In genomic region chr2:30447149-30448045, GRCh38 we compare ENCODE assay signal across 8 cellular contexts. TPM values are rescaled to one million over a fixed set of nuclear protein-coding genes. Genes with fewer than 3 reads are reported as not detected.
DNase-seq lines count a peak whose midpoint lies in the region; ATAC-seq and TF ChIP-seq lines count a peak whose summit lies in the region.

Gene LCLAT1, plus strand, starts transcription at chr2:30447246. Its CDS starts 78,345 bp downstream, at chr2:30525591.

- H3K27me3 Mint-ChIP-seq in activated T-helper 2 cell treated with anti-CD3 and anti-CD28 coated beads, Interferon-gamma antibody, Interleukin-2, Interleukin-4, amounts not matched to agents 10 μg/mL and 5 μg/mL and 100 μg/mL, durations not matched to agents 14 hours and 24 hours and 36 hours (ENCODE audit: low read depth), result no peaks in the 10 kb centered on the region
- peaks cover 2% of the 10 kb centered on the region for H3K27me3 Mint-ChIP-seq in neural progenitor cell (ENCODE audit: insufficient read depth, low read depth)

- H3K9me3 Mint-ChIP-seq in activated T-helper 2 cell treated with anti-CD3 and anti-CD28 coated beads, Interferon-gamma antibody, Interleukin-2, Interleukin-4, amounts not matched to agents 10 μg/mL and 5 μg/mL and 100 μg/mL, durations not matched to agents 14 hours and 24 hours and 36 hours, result no peaks in the 10 kb centered on the region
- no peaks in the 10 kb centered on the region for H3K9me3 Mint-ChIP-seq in neural progenitor cell

- H3K4me1 Mint-ChIP-seq in activated T-helper 2 cell treated with anti-CD3 and anti-CD28 coated beads, Interferon-gamma antibody, Interleukin-2, Interleukin-4, amounts not matched to agents 10 μg/mL and 5 μg/mL and 100 μg/mL, durations not matched to agents 14 hours and 24 hours and 36 hours (ENCODE audit: low read depth), result peaks cover 21% of the 10 kb centered on the region
- peaks cover 20% of the 10 kb centered on the region for H3K4me1 Mint-ChIP-seq in neural progenitor cell

- peak; percentile 96 for ATAC-seq in GM21447 (IDR thresholded peaks at IDR 0.05; ENCODE audit: unreplicated experiment)

- H3K27ac ChIP-seq in HUES6 (ENCODE audit: low read depth, low read length) (peak within 1 kb of the TSS; percentile 75), RWPE1 (peak within 1 kb of the TSS; percentile 63), neural progenitor cell (no peak within 1 kb of the TSS), stomach smooth muscle (ENCODE audit: low read length) (peak within 1 kb of the TSS; percentile 69)

- H3K36me3 ChIP-seq in HUES6 (ENCODE audit: control insufficient read depth, insufficient read depth, low read length) (0 out of 2 replicates have a peak, but pooled peaks cover 2% of the 10 kb centered on the region), neural progenitor cell (no peaks in the 10 kb centered on the region), stomach smooth muscle (ENCODE audit: control insufficient read depth in 2 of 2, insufficient read depth in 2 of 2, low read length in 2 of 2) (no peaks in the 10 kb centered on the region)

- no peaks in the 10 kb centered on the region for H3K9me3 ChIP-seq in HUES6 (ENCODE audit: control insufficient read depth, insufficient read depth, low read depth, low read length)
- H3K9me3 ChIP-seq in neural progenitor cell (ENCODE audit: low read depth), result no peaks in the 10 kb centered on the region
- H3K9me3 ChIP-seq in stomach smooth muscle (ENCODE audit: control insufficient read depth in 2 of 2, low read length in 2 of 2), result no peaks in the 10 kb centered on the region

- H3K4me3 Mint-ChIP-seq in activated T-helper 2 cell treated with anti-CD3 and anti-CD28 coated beads, Interferon-gamma antibody, Interleukin-2, Interleukin-4, amounts not matched to agents 10 μg/mL and 5 μg/mL and 100 μg/mL, durations not matched to agents 14 hours and 24 hours and 36 hours (ENCODE audit: low read depth), result peak within 1 kb of the TSS; percentile 94
- H3K4me3 Mint-ChIP-seq in neural progenitor cell, result peak within 1 kb of the TSS; percentile 95

- CTCF ChIA-PET in RWPE1 (lab: Yijun Ruan, JAX), result interaction anchor here (1.1 kb wide), 1 partner anchor 264 kb away, joined by 4 read pairs; no protein-coding TSS in a partner anchor

- POLR2A ChIA-PET in RWPE1 (lab: Yijun Ruan, JAX; ENCODE audit: low non-redundant PET), result no interaction called here

- peaks cover 4% of the 10 kb centered on the region for H4K20me1 ChIP-seq in neural progenitor cell (ENCODE audit: low read depth)

- no peaks in the 10 kb centered on the region for H3F3A ChIP-seq in neural progenitor cell (ENCODE audit: low read depth)

- peaks cover 11% of the 10 kb centered on the region for H3K36me3 Mint-ChIP-seq in activated T-helper 2 cell treated with anti-CD3 and anti-CD28 coated beads, Interferon-gamma antibody, Interleukin-2, Interleukin-4, amounts not matched to agents 10 μg/mL and 5 μg/mL and 100 μg/mL, durations not matched to agents 14 hours and 24 hours and 36 hours (ENCODE audit: low read depth)
- H3K36me3 Mint-ChIP-seq in neural progenitor cell, result peaks cover 10% of the 10 kb centered on the region

- H3K27me3 ChIP-seq in HUES6 (ENCODE audit: control insufficient read depth, insufficient read depth, low read length) (peaks cover 4% of the 10 kb centered on the region; the same call in 1 of the 2 replicates), neural progenitor cell (no peaks in the 10 kb centered on the region), stomach smooth muscle (ENCODE audit: control insufficient read depth in 1 of 2, insufficient read depth in 2 of 2, low read length in 2 of 2) (no peaks in the 10 kb centered on the region)

- H3K9ac ChIP-seq in HUES6 (ENCODE audit: low read length) (peak within 1 kb of the TSS; percentile 88), neural progenitor cell (peak within 1 kb of the TSS; percentile 31), stomach smooth muscle (ENCODE audit: low read length in 2 of 2) (peak within 1 kb of the TSS; percentile 89)

- peak; percentile 65 for DNase-seq in DMS79 treated with DMSO at 0.1 percent for 48 hours (lab: John Stamatoyannopoulos, UW)
- peak; percentile 82 for DNase-seq in RWPE1 (ENCODE audit: low spot score)
- peak; percentile 81 for DNase-seq in activated T-helper 2 cell treated with anti-CD3 and anti-CD28 coated beads, Interferon-gamma antibody, Interleukin-2, Interleukin-4, amounts not matched to agents 10 μg/mL and 5 μg/mL and 100 μg/mL, durations not matched to agents 14 hours and 24 hours and 36 hours (ENCODE audit: low spot score)
- peak; percentile 51 for DNase-seq in fibroblast of the conjunctiva (ENCODE audit: low read depth)
- peak; percentile 86 for DNase-seq in neural progenitor cell (ENCODE audit: low spot score)

- H2AFZ ChIP-seq in neural progenitor cell (replicated peaks), result peak within 1 kb of the TSS; percentile 98

- peak within 1 kb of the TSS; percentile 97 for H3K27ac Mint-ChIP-seq in activated T-helper 2 cell treated with anti-CD3 and anti-CD28 coated beads, Interferon-gamma antibody, Interleukin-2, Interleukin-4, amounts not matched to agents 10 μg/mL and 5 μg/mL and 100 μg/mL, durations not matched to agents 14 hours and 24 hours and 36 hours
- H3K27ac Mint-ChIP-seq in neural progenitor cell, result peak within 1 kb of the TSS; percentile 96

- intact Hi-C loops in activated T-helper 2 cell treated with anti-CD3 and anti-CD28 coated beads, Interferon-gamma antibody, Interleukin-2, Interleukin-4, amounts not matched to agents 10 μg/mL and 5 μg/mL and 100 μg/mL, durations not matched to agents 14 hours and 24 hours and 36 hours (cut with micrococcal nuclease), result loop anchor here (1.0 to 5.0 kb wide), 6 partner anchors 25 to 875 kb away; no protein-coding TSS in a partner anchor

- H3K4me2 ChIP-seq in neural progenitor cell, result peak within 1 kb of the TSS; percentile 84

- H3K4me3 ChIP-seq in HUES6 (ENCODE audit: low read depth, low read length) (peak within 1 kb of the TSS; percentile 97), neural progenitor cell (peak within 1 kb of the TSS; percentile 71), stomach smooth muscle (ENCODE audit: low read length in 2 of 2) (peak within 1 kb of the TSS; percentile 89 to 93)

- peaks cover 50% of the 10 kb centered on the region for H3K79me2 ChIP-seq in neural progenitor cell (ENCODE audit: low read depth)

- no peak for TF ChIP-seq CTCF in RWPE1 (conservative IDR thresholded peaks at IDR 0.05; ENCODE audit: low read depth)
- peak; percentile 8 for TF ChIP-seq CTCF in neural progenitor cell (IDR thresholded peaks at IDR 0.05)

- H3K4me1 ChIP-seq in HUES6 (ENCODE audit: control insufficient read depth, insufficient read depth, low read length) (peaks cover 11% of the 10 kb centered on the region), neural progenitor cell (peaks cover 14% of the 10 kb centered on the region), stomach smooth muscle (ENCODE audit: control insufficient read depth, insufficient read depth, low read length) (peaks cover 13% of the 10 kb centered on the region)

RNA-seq across cellular contexts. Expression of gene LCLAT1, which starts in this region (rescaled TPM):
- 24.6 and 28.9 TPM in 2 replicates for total RNA-seq in activated T-helper 2 cell treated with anti-CD3 and anti-CD28 coated beads, Interferon-gamma antibody, Interleukin-2, Interleukin-4, amounts not matched to agents 10 μg/mL and 5 μg/mL and 100 μg/mL, durations not matched to agents 14 hours and 24 hours and 36 hours
- 19.2 and 21.6 TPM in 2 replicates for total RNA-seq in neural progenitor cell (ENCODE audit: low replicate concordance)

Comparison
In these comparisons a context has a peak if more than half of its experiments do, and no peak if none do; other contexts are left out.
1. H3K9ac ChIP-seq: peak in every context shown above with its lines; median percentile 89 in stomach smooth muscle; 88 in HUES6; 31 in neural progenitor cell.